ENCODE assay signal across 19 cellular contexts in genomic region chr11:15590131-15590530, GRCh38.
"Had no signal": no experiment of that assay in that cellular context is flagged by ENCODE, and none has a peak within 500 bp of the region (broad histone marks: within the 10 kb centered on the region; RNA-seq: fewer than 3 reads in every experiment).

No MANE protein-coding gene starts in this region.

- H3K9me3 ChIP-seq: sigmoid colon, stomach had no signal

- H3K4me1 ChIP-seq: sigmoid colon had no signal

- FAIRE-seq: bronchial epithelial cell, keratinocyte had no signal

- H3K27ac ChIP-seq: sigmoid colon, stomach had no signal

- DNase-seq: activated B cell treated with CpG ODN at 0.5 μM for 24 hours; activated CD4-positive, alpha-beta memory T cell treated with anti-CD3 and anti-CD28 coated beads for 36 hours; activated CD4-positive, alpha-beta T cell treated with anti-CD3 and anti-CD28 coated beads for 4 hours; activated T-cell treated with anti-CD3 and anti-CD28 coated beads for 4 hours; effector CD4-positive, alpha-beta T cell; foreskin melanocyte; glutamatergic neuron; hypothalamus; mammary epithelial cell; midbrain; nephron progenitor cell; nucleus accumbens; posterior cingulate gyrus; sigmoid colon; stimulated activated CD4-positive, alpha-beta T cell treated with anti-CD3 and anti-CD28 coated beads, Interleukin-4, amount 100 ng/mL, for 24 hours; stomach; trophoblast cell had no signal

- H3K4me3 ChIP-seq: sigmoid colon, stomach had no signal

- H3K36me3 ChIP-seq: sigmoid colon, stomach had no signal

- H3K27me3 ChIP-seq: sigmoid colon, stomach had no signal
